ENCODE assay signal across 22 cellular contexts in the genomic region with DNA sequence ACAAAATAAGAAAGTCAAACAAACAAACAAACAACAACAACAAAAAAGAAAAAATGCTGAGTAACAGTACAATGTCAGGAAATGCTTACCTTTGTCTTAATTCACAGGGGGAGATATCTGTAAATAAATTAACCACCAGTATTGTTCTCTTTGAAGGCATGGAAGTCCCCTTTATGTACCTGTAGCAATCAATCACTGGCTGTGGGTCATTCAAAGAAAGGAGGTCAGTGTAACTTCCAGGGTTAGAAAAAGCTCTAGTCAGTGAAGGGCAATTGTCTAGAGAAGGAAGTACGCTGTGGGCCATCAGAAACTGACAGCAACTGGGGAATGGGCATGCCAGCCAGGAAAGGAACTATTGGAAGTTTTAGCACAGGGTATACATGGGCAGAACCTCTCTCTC.
"Had no signal": no experiment of that assay in that cellular context is flagged by ENCODE, and none has a peak within 500 bp of the region (broad histone marks: within the 10 kb centered on the region; RNA-seq: fewer than 3 reads in every experiment).

No MANE protein-coding gene starts in this region.

- DNase-seq: cortex of kidney; dorsolateral prefrontal cortex; effector CD8-positive, alpha-beta T cell; left colon; left ventricle myocardium superior; mesendoderm; naive B cell; pancreas; right cardiac atrium; small intestine; stimulated activated CD4-positive, alpha-beta T cell treated with anti-CD3 and anti-CD28 coated beads, Interleukin-4, amount 100 ng/mL, for 1 hour; stimulated activated CD8-positive, alpha-beta memory T cell treated with anti-CD3 and anti-CD28 coated beads, Interleukin-4, amount 100 ng/mL, for 48 hours; stimulated activated naive CD8-positive, alpha-beta T cell treated with anti-CD3 and anti-CD28 coated beads, Interleukin-15, Interleukin-2, amounts not matched to agents 100 U/mL and 50 U/mL, for 24 hours; tibial artery; upper lobe of left lung; uterus had no signal

- H3K36me3 Mint-ChIP-seq: naive B cell; stimulated activated effector memory CD8-positive, alpha-beta T cell treated with anti-CD3 and anti-CD28 coated beads, Interleukin-12 subunit alpha, Interleukin-12 subunit beta, amount 100 ng/mL, for 72 hours had no signal

- H3K4me1 Mint-ChIP-seq: naive B cell; stimulated activated effector memory CD8-positive, alpha-beta T cell treated with anti-CD3 and anti-CD28 coated beads, Interleukin-12 subunit alpha, Interleukin-12 subunit beta, amount 100 ng/mL, for 72 hours had no signal

- H3K4me1 ChIP-seq: esophagus muscularis mucosa, gastroesophageal sphincter, pancreas, tibial artery, upper lobe of left lung, uterus had no signal

- FAIRE-seq: pancreas, small intestine had no signal

- H3K27ac ChIP-seq: dorsolateral prefrontal cortex, epithelial cell of prostate, esophagus muscularis mucosa, gastroesophageal sphincter, pancreas, tibial artery, upper lobe of left lung, uterus had no signal

- H3K4me3 ChIP-seq: dorsolateral prefrontal cortex, esophagus muscularis mucosa, gastroesophageal sphincter, lung, pancreas, tibial artery, upper lobe of left lung, uterus had no signal

- H3K27me3 ChIP-seq: dorsolateral prefrontal cortex, esophagus muscularis mucosa, gastroesophageal sphincter, pancreas, tibial artery, upper lobe of left lung, uterus had no signal

- H3K27me3 Mint-ChIP-seq: naive B cell, progenitor cell of endocrine pancreas had no signal

- ATAC-seq: gastroesophageal sphincter; left colon; left ventricle myocardium superior; pancreas; right cardiac atrium; stimulated activated effector memory CD8-positive, alpha-beta T cell treated with anti-CD3 and anti-CD28 coated beads, Interleukin-12 subunit alpha, Interleukin-12 subunit beta, amount 100 ng/mL, for 72 hours; stimulated activated naive CD8-positive, alpha-beta T cell treated with anti-CD3 and anti-CD28 coated beads, Interleukin-15, Interleukin-2, amounts not matched to agents 100 U/mL and 50 U/mL, for 24 hours had no signal

- H3K9me3 ChIP-seq: esophagus muscularis mucosa, gastroesophageal sphincter, pancreas, tibial artery, upper lobe of left lung, uterus had no signal

- H3K36me3 ChIP-seq: esophagus muscularis mucosa, gastroesophageal sphincter, pancreas, tibial artery, upper lobe of left lung, uterus had no signal

- H3K27ac Mint-ChIP-seq: naive B cell; progenitor cell of endocrine pancreas; stimulated activated effector memory CD8-positive, alpha-beta T cell treated with anti-CD3 and anti-CD28 coated beads, Interleukin-12 subunit alpha, Interleukin-12 subunit beta, amount 100 ng/mL, for 72 hours had no signal

- H3K4me3 Mint-ChIP-seq: naive B cell; stimulated activated effector memory CD8-positive, alpha-beta T cell treated with anti-CD3 and anti-CD28 coated beads, Interleukin-12 subunit alpha, Interleukin-12 subunit beta, amount 100 ng/mL, for 72 hours had no signal
